ENCODE assay signal across 1 cellular context in genomic region chr2:235170536-235171510, GRCh38.
TF ChIP-seq lines count a peak whose summit lies in the region.

No MANE protein-coding gene starts in this region.

TF ChIP-seq in GM23338, 12 proteins besides CTCF, POLR2A, EP300 and RAD21 (continued from another document):
- TF ChIP-seq, protein P1, sequence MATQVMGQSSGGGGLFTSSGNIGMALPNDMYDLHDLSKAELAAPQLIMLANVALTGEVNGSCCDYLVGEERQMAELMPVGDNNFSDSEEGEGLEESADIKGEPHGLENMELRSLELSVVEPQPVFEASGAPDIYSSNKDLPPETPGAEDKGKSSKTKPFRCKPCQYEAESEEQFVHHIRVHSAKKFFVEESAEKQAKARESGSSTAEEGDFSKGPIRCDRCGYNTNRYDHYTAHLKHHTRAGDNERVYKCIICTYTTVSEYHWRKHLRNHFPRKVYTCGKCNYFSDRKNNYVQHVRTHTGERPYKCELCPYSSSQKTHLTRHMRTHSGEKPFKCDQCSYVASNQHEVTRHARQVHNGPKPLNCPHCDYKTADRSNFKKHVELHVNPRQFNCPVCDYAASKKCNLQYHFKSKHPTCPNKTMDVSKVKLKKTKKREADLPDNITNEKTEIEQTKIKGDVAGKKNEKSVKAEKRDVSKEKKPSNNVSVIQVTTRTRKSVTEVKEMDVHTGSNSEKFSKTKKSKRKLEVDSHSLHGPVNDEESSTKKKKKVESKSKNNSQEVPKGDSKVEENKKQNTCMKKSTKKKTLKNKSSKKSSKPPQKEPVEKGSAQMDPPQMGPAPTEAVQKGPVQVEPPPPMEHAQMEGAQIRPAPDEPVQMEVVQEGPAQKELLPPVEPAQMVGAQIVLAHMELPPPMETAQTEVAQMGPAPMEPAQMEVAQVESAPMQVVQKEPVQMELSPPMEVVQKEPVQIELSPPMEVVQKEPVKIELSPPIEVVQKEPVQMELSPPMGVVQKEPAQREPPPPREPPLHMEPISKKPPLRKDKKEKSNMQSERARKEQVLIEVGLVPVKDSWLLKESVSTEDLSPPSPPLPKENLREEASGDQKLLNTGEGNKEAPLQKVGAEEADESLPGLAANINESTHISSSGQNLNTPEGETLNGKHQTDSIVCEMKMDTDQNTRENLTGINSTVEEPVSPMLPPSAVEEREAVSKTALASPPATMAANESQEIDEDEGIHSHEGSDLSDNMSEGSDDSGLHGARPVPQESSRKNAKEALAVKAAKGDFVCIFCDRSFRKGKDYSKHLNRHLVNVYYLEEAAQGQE (IDR thresholded peaks at IDR 0.05; ENCODE audit: unreplicated experiment): no peak
- TF ChIP-seq EZH2 (IDR thresholded peaks at IDR 0.05; ENCODE audit: low read depth, unreplicated experiment): no peak
TF ChIP-seq in GM23338: peak in this region for 0.
